Comparison of ENCODE assay signal across 20 cellular contexts in genomic region chr3:73018298-73018697, GRCh38.
"Had no signal": no experiment of that assay in that cellular context is flagged by ENCODE, and none has a peak within 500 bp of the region (broad histone marks: within the 10 kb centered on the region; RNA-seq: fewer than 3 reads in every experiment).

No MANE protein-coding gene starts in this region.

- H3K27me3 Mint-ChIP-seq: activated CD4-positive, alpha-beta T cell treated with anti-CD3 and anti-CD28 coated beads, Interleukin-2, amount 10 ng/mL, durations not matched to agents 24 days and 14 days; dendritic cell treated with granulocyte-macrophage colony-stimulating factor and Interleukin-4, amounts not matched to agents 40 ng/mL and 50 ng/mL, for 4 days; T-cell had no signal

- H3K27me3 ChIP-seq: cardiac muscle cell, suprapubic skin, transverse colon, vagina had no signal

- H3K27ac ChIP-seq: cardiac muscle cell, SK-N-MC, suprapubic skin, transverse colon, vagina had no signal

- H3K27ac Mint-ChIP-seq: activated CD4-positive, alpha-beta T cell treated with anti-CD3 and anti-CD28 coated beads, Interleukin-2, amount 10 ng/mL, durations not matched to agents 24 days and 14 days; activated naive CD4-positive, alpha-beta T cell treated with anti-CD3 and anti-CD28 coated beads, Interleukin-2, amount 50 U/mL, for 72 hours; dendritic cell treated with granulocyte-macrophage colony-stimulating factor and Interleukin-4, amounts not matched to agents 40 ng/mL and 50 ng/mL, for 4 days; nephron progenitor cell; T-cell had no signal

- DNase-seq: activated CD4-positive, alpha-beta T cell treated with anti-CD3 and anti-CD28 coated beads, Interleukin-2, amount 10 ng/mL, durations not matched to agents 24 days and 14 days; activated CD4-positive, CD25-positive, alpha-beta regulatory T cell; activated effector memory CD4-positive, alpha-beta T cell treated with anti-CD3 and anti-CD28 coated beads, Interleukin-2, amount 50 U/mL, for 16 hours; amygdala; effector memory CD4-positive, alpha-beta T cell; nephron progenitor cell; nucleus accumbens; retina; stimulated activated CD4-positive, alpha-beta T cell treated with anti-CD3 and anti-CD28 coated beads, Interleukin-12 subunit alpha, Interleukin-12 subunit beta, amount 100 ng/mL, for 4 hours; stimulated activated CD4-positive, alpha-beta T cell treated with anti-CD3 and anti-CD28 coated beads, Interleukin-2, amount 100 ng/mL, for 24 hours; stimulated activated naive CD8-positive, alpha-beta T cell treated with anti-CD3 and anti-CD28 coated beads, Interleukin-15, Interleukin-2, amounts not matched to agents 100 U/mL and 50 U/mL, for 24 hours; T-cell; T-helper 9 cell; transverse colon had no signal

- H3K36me3 ChIP-seq: cardiac muscle cell, transverse colon, vagina had no signal

- H3K9me3 Mint-ChIP-seq: activated CD4-positive, alpha-beta T cell treated with anti-CD3 and anti-CD28 coated beads, Interleukin-2, amount 10 ng/mL, durations not matched to agents 24 days and 14 days; activated naive CD4-positive, alpha-beta T cell treated with anti-CD3 and anti-CD28 coated beads, Interleukin-2, amount 50 U/mL, for 72 hours; dendritic cell treated with granulocyte-macrophage colony-stimulating factor and Interleukin-4, amounts not matched to agents 40 ng/mL and 50 ng/mL, for 4 days; nephron progenitor cell; T-cell had no signal

- H3K4me3 Mint-ChIP-seq: activated CD4-positive, alpha-beta T cell treated with anti-CD3 and anti-CD28 coated beads, Interleukin-2, amount 10 ng/mL, durations not matched to agents 24 days and 14 days; dendritic cell treated with granulocyte-macrophage colony-stimulating factor and Interleukin-4, amounts not matched to agents 40 ng/mL and 50 ng/mL, for 4 days; nephron progenitor cell had no signal

- H3K9me3 ChIP-seq: suprapubic skin, transverse colon, vagina had no signal

- H3K4me3 ChIP-seq: cardiac muscle cell, SK-N-MC, suprapubic skin, transverse colon, vagina had no signal

- ATAC-seq: T-cell had no signal
